Comparison of ENCODE assay signal across 11 cellular contexts in genomic region chr12:65728913-65729793, GRCh38.
DNase-seq lines count a peak whose midpoint lies in the region; ATAC-seq, FAIRE-seq and TF ChIP-seq lines count a peak whose summit lies in the region.
"Had no signal": no experiment of that assay in that cellular context is flagged by ENCODE, and none has a peak within 500 bp of the region (broad histone marks: within the 10 kb centered on the region; RNA-seq: fewer than 3 reads in every experiment).

No MANE protein-coding gene starts in this region.

- TF ChIP-seq CTCF in fibroblast of pulmonary artery (IDR thresholded peaks at IDR 0.05; ENCODE audit: low read length, missing control alignments): no peak
- no peak for TF ChIP-seq CTCF in psoas muscle (IDR thresholded peaks at IDR 0.05)
- TF ChIP-seq CTCF in lower lobe of right lung (IDR thresholded peaks at IDR 0.05): no peak

- H3K27ac ChIP-seq in psoas muscle (no peak overlapping the region), lower lobe of right lung (no peak overlapping the region)

- peaks cover 3% of the 10 kb centered on the region for H3K4me1 ChIP-seq in psoas muscle
- peaks cover 7% of the 10 kb centered on the region for H3K4me1 ChIP-seq in lower lobe of right lung

- WGBS in psoas muscle, 3 donors: 6 to 7% (median 7%) methylated on average over 61 to 64 of the region's 64 CpGs

- H3K4me3 ChIP-seq in fibroblast of pulmonary artery (replicated peaks; ENCODE audit: low read depth, low read length) (peak overlapping the region; percentile 54), psoas muscle (peak overlapping the region; percentile 19), lower lobe of right lung (no peak overlapping the region)

- no peaks in the 10 kb centered on the region for H3K9me3 ChIP-seq in psoas muscle
- H3K9me3 ChIP-seq in lower lobe of right lung: no peaks in the 10 kb centered on the region

- H3K36me3 ChIP-seq in psoas muscle (ENCODE audit: insufficient read depth in 1 of 2, low read depth in 1 of 2): no peaks in the 10 kb centered on the region
- no peaks in the 10 kb centered on the region for H3K36me3 ChIP-seq in lower lobe of right lung

- FAIRE-seq in G401.6 (lab: Jason Lieb, UNC): peak; percentile 98

- H3K27me3 ChIP-seq in psoas muscle (ENCODE audit: insufficient read depth in 3 of 3, low read length in 2 of 3) (peaks cover 6 to 54% (median 13%) of the 10 kb centered on the region in 3 donors), lower lobe of right lung (ENCODE audit: low read depth) (peaks cover 53% of the 10 kb centered on the region)

- no peak for ATAC-seq in psoas muscle
- no peak for ATAC-seq in lower lobe of right lung
- ATAC-seq in GM21423 (IDR thresholded peaks at IDR 0.05; ENCODE audit: unreplicated experiment): no peak

- DNase-seq in RPMI7951 (ENCODE audit: low read depth) (peak; percentile 76), fibroblast of pulmonary artery (ENCODE audit: low read depth) (no peak), psoas muscle (no peak), lower lobe of right lung (no peak), NCI-H2107 (lab: John Stamatoyannopoulos, UW) (no peak), activated gamma-delta T cell treated with Interleukin-2 at 50 U/mL for 16 hours (no peak)
- DNase-seq: anterior cingulate cortex, NCI-H1417 treated with DMSO at 0.1 percent for 48 hours, T1000 had no signal

- intact Hi-C loops in psoas muscle (cut with DNase I): no loop called here
- intact Hi-C loops in lower lobe of right lung (cut with DNase I): no loop called here
